ENCODE assay signal across 19 cellular contexts in genomic region chr17:82962163-82962720, GRCh38.
DNase-seq lines count a peak whose midpoint lies in the region; ATAC-seq and TF ChIP-seq lines count a peak whose summit lies in the region.
"Had no signal": no experiment of that assay in that cellular context is flagged by ENCODE, and none has a peak within 500 bp of the region (broad histone marks: within the 10 kb centered on the region; RNA-seq: fewer than 3 reads in every experiment).

No MANE protein-coding gene starts in this region.

- H3K9me3 ChIP-seq in SK-N-MC (ENCODE audit: low read depth, low read length), result no peaks in the 10 kb centered on the region
- H3K9me3 ChIP-seq: A549, adrenal gland had no signal

- H3K27ac ChIP-seq in SK-N-MC, result no peak overlapping the region
- H3K27ac ChIP-seq: A549, hepatocyte had no signal

- peak; percentile 10 for DNase-seq in activated CD8-positive, alpha-beta memory T cell treated with anti-CD3 and anti-CD28 coated beads, Interleukin-2, amount 50 U/mL, for 4 hours
- no peak for DNase-seq in activated CD8-positive, alpha-beta memory T cell treated with anti-CD3 and anti-CD28 coated beads for 24 hours
- DNase-seq in SK-N-MC (ENCODE audit: low read depth, low spot score), result no peak
- peak; percentile 15 to 53 for DNase-seq in foreskin fibroblast
- DNase-seq in stromal cell of bone marrow (ENCODE audit: low read depth), result peak; percentile 50
- DNase-seq in COLO829 (ENCODE audit: low spot score), result no peak
- DNase-seq: activated CD4-positive, CD25-positive, alpha-beta regulatory T cell; activated T-cell treated with anti-CD3 and anti-CD28 coated beads for 4 hours; Calu3; cortex of kidney; erythroblast; naive thymus-derived CD4-positive, alpha-beta T cell; NCI-H345; stimulated activated CD4-positive, alpha-beta T cell treated with anti-CD3 and anti-CD28 coated beads, Interleukin-4, amount 100 ng/mL, for 24 hours had no signal

- ATAC-seq in GM18502 (IDR thresholded peaks at IDR 0.05; ENCODE audit: poor library complexity, unreplicated experiment) (no peak), HG03039 (IDR thresholded peaks at IDR 0.05; ENCODE audit: unreplicated experiment) (no peak)

- H3K4me3 ChIP-seq in SK-N-MC (no peak overlapping the region), foreskin fibroblast (ENCODE audit: low read depth in 1 of 2, low read length in 2 of 2) (no peak overlapping the region)
- H3K4me3 ChIP-seq: A549, adrenal gland, hepatocyte had no signal

- H3K36me3 ChIP-seq in SK-N-MC (ENCODE audit: insufficient read depth, low read length), result no peaks in the 10 kb centered on the region
- H3K36me3 ChIP-seq: adrenal gland had no signal

- no peak for TF ChIP-seq CTCF in foreskin fibroblast (IDR thresholded peaks at IDR 0.05; ENCODE audit: low read depth, low read length)

- peak overlapping the region; percentile 22 for H3K9ac ChIP-seq in SK-N-MC (ENCODE audit: insufficient read length)

Comparison
In these comparisons a context has a peak if more than half of its experiments do, and no peak if none do; other contexts are left out.
1. DNase-seq: peak in activated CD8-positive, alpha-beta memory T cell treated with anti-CD3 and anti-CD28 coated beads, Interleukin-2, amount 50 U/mL, for 4 hours (single experiment), foreskin fibroblast (2 of 2) and stromal cell of bone marrow (single experiment); none in activated CD8-positive, alpha-beta memory T cell treated with anti-CD3 and anti-CD28 coated beads for 24 hours (single experiment), SK-N-MC (single experiment) and COLO829 (single experiment).